In the genomic region with DNA sequence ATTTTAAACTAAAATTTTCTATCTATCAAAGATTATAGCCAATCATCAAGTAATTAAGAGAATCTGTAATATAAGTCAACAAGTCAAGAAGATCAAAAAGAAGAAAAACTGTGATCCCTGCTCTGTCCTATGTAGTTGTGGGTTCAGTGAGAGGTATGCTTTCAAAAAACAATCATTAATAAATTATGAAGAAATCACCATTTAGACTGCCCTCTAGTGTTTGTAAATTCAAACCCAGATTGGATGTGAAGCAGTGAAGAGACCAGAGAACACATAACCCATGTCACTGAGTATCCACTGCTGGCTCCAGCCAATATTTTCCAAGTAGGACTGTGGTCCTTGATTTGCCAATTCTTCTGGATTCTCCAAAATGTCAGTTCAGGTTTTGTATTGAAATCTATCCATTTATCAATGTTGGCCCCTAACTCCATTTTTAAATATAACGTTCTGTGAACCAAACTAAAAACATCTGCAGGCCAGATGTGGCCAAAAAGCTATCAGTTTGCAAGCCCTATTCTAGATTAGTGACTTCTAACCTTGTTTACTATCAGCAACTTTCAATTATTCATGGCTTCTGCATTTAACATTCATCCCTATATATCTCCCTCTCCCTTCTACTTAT, we compare ENCODE assay signal across 8 cellular contexts.
A peak's percentile ranks its signal among the peaks of the same experiment; 100 is the strongest.
DNase-seq lines count a peak whose midpoint lies in the region; TF ChIP-seq lines count a peak whose summit lies in the region.

No MANE protein-coding gene starts in this region.

- no peaks in the 10 kb centered on the region for H3K4me1 ChIP-seq in adrenal gland (replicated peaks in 1 of 2)

- TF ChIP-seq POLR2A in adrenal gland (IDR thresholded peaks at IDR 0.05), result no peak

- H3K36me3 ChIP-seq in adrenal gland (replicated peaks in 1 of 2), result no peaks in the 10 kb centered on the region

- intact Hi-C loops in adrenal gland (cut with DNase I), result loop anchor here in 1 of 2 donors (10.0 kb wide), 1 partner anchor 961 kb away; no protein-coding TSS in a partner anchor

- WGBS in adrenal gland, 4 donors, result 0 to 50% (median 18%) methylated on average over 1 of the region's 1 CpG

- peak; percentile 24 to 58 (median 34) for TF ChIP-seq CTCF in adrenal gland (IDR thresholded peaks at IDR 0.05)

- H3K27ac ChIP-seq in adrenal gland (no peak overlapping the region), caudate nucleus (ENCODE audit: low read depth, low read length) (no peak overlapping the region)

- no peak overlapping the region for H3K4me3 ChIP-seq in adrenal gland

- no peaks in the 10 kb centered on the region for H3K9me3 ChIP-seq in adrenal gland (replicated peaks in 1 of 3)

- DNase-seq in Ammon's horn (ENCODE audit: low spot score) (peak; percentile 11), LHCN-M2 (ENCODE audit: low read depth) (peak; percentile 41), adrenal gland (no peak), kidney glomerular epithelial cell (lab: John Stamatoyannopoulos, UW) (peak; percentile 69), caudate nucleus (lab: John Stamatoyannopoulos, UW) (no peak), SHP77 (lab: John Stamatoyannopoulos, UW) (no peak), T-helper 1 cell (no peak)
- DNase-seq in stimulated activated CD4-positive, alpha-beta T cell treated with anti-CD3 and anti-CD28 coated beads, Interleukin-1b, Interleukin-23, amount 100 ng/mL, for 48 hours, result no peak

- H3K27me3 ChIP-seq in adrenal gland, result no peaks in the 10 kb centered on the region

Comparison
In these comparisons a context has a peak if more than half of its experiments do, and no peak if none do; other contexts are left out.
1. DNase-seq: peak in Ammon's horn (single experiment), LHCN-M2 (single experiment) and kidney glomerular epithelial cell (single experiment); none in adrenal gland (0 of 7), caudate nucleus (0 of 61), SHP77 (0 of 2), stimulated activated CD4-positive, alpha-beta T cell treated with anti-CD3 and anti-CD28 coated beads, Interleukin-1b, Interleukin-23, amount 100 ng/mL, for 48 hours (single experiment) and T-helper 1 cell (0 of 5).